In genomic region chr13:48562296-48563066, GRCh38 we compare ENCODE assay signal across 8 cellular contexts. TPM values are rescaled to one million over a fixed set of nuclear protein-coding genes. Genes with fewer than 3 reads are reported as not detected.
DNase-seq lines count a peak whose midpoint lies in the region; ATAC-seq and TF ChIP-seq lines count a peak whose summit lies in the region.

No MANE protein-coding gene starts in this region.

- DNase-seq in GF-D8 (lab: John Stamatoyannopoulos, UW) (peak; percentile 93), activated T-cell treated with anti-CD3 and anti-CD28 coated beads for 48 hours (ENCODE audit: low read depth) (peak; percentile 35), SW 1271 (lab: John Stamatoyannopoulos, UW) (no peak), ascending aorta (ENCODE audit: low spot score in 2 of 2) (no peak), PC-9 (no peak)
- DNase-seq in stimulated activated CD4-positive, alpha-beta T cell treated with anti-CD3 and anti-CD28 coated beads, Interleukin-12 subunit alpha, Interleukin-12 subunit beta, amount 100 ng/mL, for 48 hours (ENCODE audit: low read depth in 2 of 3, low spot score in 1 of 3) = peak; percentile 26 to 55 (median 48)

- H3K4me2 ChIP-seq in Loucy (ENCODE audit: low read depth, low read length, poor library complexity, severe bottlenecking) = peak overlapping the region; percentile 48
- H3K4me2 ChIP-seq in PC-9 = no peak overlapping the region

- no peak overlapping the region for H3K9ac ChIP-seq in Loucy (ENCODE audit: low read depth, low read length, poor library complexity, severe bottlenecking)

- H3F3A ChIP-seq in Loucy (ENCODE audit: low read depth) (peaks cover 9% of the 10 kb centered on the region), PC-9 (ENCODE audit: insufficient read depth, low read depth) (no peaks in the 10 kb centered on the region)

- peaks cover 30% of the 10 kb centered on the region for H3K27me3 ChIP-seq in Loucy (ENCODE audit: insufficient read depth, low read length, poor library complexity, severe bottlenecking)
- no peaks in the 10 kb centered on the region for H3K27me3 ChIP-seq in ascending aorta
- no peaks in the 10 kb centered on the region for H3K27me3 ChIP-seq in PC-9 (ENCODE audit: insufficient read depth, low read depth)

- H4K20me1 ChIP-seq in Loucy (ENCODE audit: insufficient read depth, low read length, poor library complexity, severe bottlenecking) = no peaks in the 10 kb centered on the region
- H4K20me1 ChIP-seq in PC-9 (ENCODE audit: insufficient read depth) = no peaks in the 10 kb centered on the region

- H3K9me2 ChIP-seq in Loucy (replicated peaks; ENCODE audit: low read depth, low read length) = no peaks in the 10 kb centered on the region
- H3K9me2 ChIP-seq in PC-9 (ENCODE audit: insufficient read depth) = no peaks in the 10 kb centered on the region

- POLR2A ChIA-PET in PC-9 (lab: Charles Lee; ENCODE audit: unreplicated experiment) = no interaction called here

- peak; percentile 98 for ATAC-seq in GM21576 (IDR thresholded peaks at IDR 0.05; ENCODE audit: unreplicated experiment)

- CTCF ChIA-PET in PC-9 (lab: Charles Lee) = no interaction called here

- H3K4me3 ChIP-seq in Loucy (ENCODE audit: low read length, poor library complexity, severe bottlenecking) (peak overlapping the region; percentile 2), ascending aorta (no peak overlapping the region), PC-9 (no peak overlapping the region)

- no peak overlapping the region for H2AFZ ChIP-seq in Loucy (ENCODE audit: low read length)
- H2AFZ ChIP-seq in PC-9 = no peak overlapping the region

- BruUV-seq in PC-9 (replicated peaks; lab: Mats Ljungman, UMichigan) = no TSS peak

- intact Hi-C loops in ascending aorta (cut with DNase I) = no loop called here
- intact Hi-C loops in PC-9 (cut with micrococcal nuclease; ENCODE audit: unreplicated experiment) = no loop called here

- H3K9me3 ChIP-seq in Loucy (ENCODE audit: insufficient read depth, low read depth, low read length) (no peaks in the 10 kb centered on the region), ascending aorta (no peaks in the 10 kb centered on the region), PC-9 (ENCODE audit: insufficient read depth, low read depth) (no peaks in the 10 kb centered on the region)

- TF ChIP-seq CTCF in Loucy (conservative IDR thresholded peaks at IDR 0.05; ENCODE audit: low read length) (no peak), ascending aorta (IDR thresholded peaks at IDR 0.05) (no peak), PC-9 (conservative IDR thresholded peaks at IDR 0.05) (no peak)

- H3K79me2 ChIP-seq in Loucy (ENCODE audit: insufficient read depth, low read length) (no peaks in the 10 kb centered on the region), PC-9 (ENCODE audit: low read depth) (no peaks in the 10 kb centered on the region)

- H3K36me3 ChIP-seq in Loucy (ENCODE audit: insufficient read depth, low read length) (no peaks in the 10 kb centered on the region), ascending aorta (no peaks in the 10 kb centered on the region), PC-9 (ENCODE audit: low read depth) (no peaks in the 10 kb centered on the region)

- H3K4me1 ChIP-seq in Loucy (ENCODE audit: insufficient read depth, low read length, poor library complexity, severe bottlenecking) (peaks cover 29% of the 10 kb centered on the region), ascending aorta (peaks cover 0 to 3% of the 10 kb centered on the region in 2 donors), PC-9 (replicated peaks; ENCODE audit: insufficient read depth) (no peaks in the 10 kb centered on the region)

- H3K27ac ChIP-seq in ascending aorta (no peak overlapping the region), PC-9 (no peak overlapping the region)

RNA-seq across cellular contexts. Expression of gene RCBTB2, which starts 29.6 kb away (rescaled TPM):
- total RNA-seq in ascending aorta (1.8 TPM), PC-9 (2021) (1.7 and 2.6 TPM in 2 replicates)

Comparison
In these comparisons a context has a peak if more than half of its experiments do, and no peak if none do; other contexts are left out.
1. DNase-seq: peak in GF-D8 (single experiment), activated T-cell treated with anti-CD3 and anti-CD28 coated beads for 48 hours (single experiment) and stimulated activated CD4-positive, alpha-beta T cell treated with anti-CD3 and anti-CD28 coated beads, Interleukin-12 subunit alpha, Interleukin-12 subunit beta, amount 100 ng/mL, for 48 hours (3 of 3); none in SW 1271 (0 of 2), ascending aorta (0 of 2) and PC-9 (0 of 2).